ENCODE assay signal across 13 cellular contexts in genomic region chr21:45085700-45086099, GRCh38. TPM values are rescaled to one million over a fixed set of nuclear protein-coding genes. Genes with fewer than 3 reads are reported as not detected.
DNase-seq lines count a peak whose midpoint lies in the region; ATAC-seq and TF ChIP-seq lines count a peak whose summit lies in the region.
"Had no signal": no experiment of that assay in that cellular context is flagged by ENCODE, and none has a peak within 500 bp of the region (broad histone marks: within the 10 kb centered on the region; RNA-seq: fewer than 3 reads in every experiment).

No MANE protein-coding gene starts in this region.

- H3K36me3 ChIP-seq in DND-41 (ENCODE audit: insufficient read depth, low read length): peaks cover 4% of the 10 kb centered on the region; the same call in 1 of the 2 replicates
- H3K36me3 ChIP-seq: HAP-1 had no signal

- no peak overlapping the region for H3K4me2 ChIP-seq in DND-41 (ENCODE audit: insufficient read depth, low read length)

- H4K20me1 ChIP-seq in DND-41 (ENCODE audit: insufficient read depth, low read length): peaks cover 21% of the 10 kb centered on the region

- H3K36me3 Mint-ChIP-seq in activated naive CD4-positive, alpha-beta T cell treated with anti-CD3 and anti-CD28 coated beads, Interleukin-2, amount 10 ng/mL, durations not matched to agents 7 days and 5 days: peaks cover 34% of the 10 kb centered on the region
- no peaks in the 10 kb centered on the region for H3K36me3 Mint-ChIP-seq in T-helper 17 cell (ENCODE audit: low read depth)

- H3K27me3 ChIP-seq in DND-41 (ENCODE audit: insufficient read depth, low read length, poor library complexity): no peaks in the 10 kb centered on the region

- peaks cover 67% of the 10 kb centered on the region for H3K4me1 ChIP-seq in DND-41 (ENCODE audit: insufficient read depth, low read length)
- H3K4me1 ChIP-seq: HAP-1 had no signal

- no peaks in the 10 kb centered on the region for H3K9me3 Mint-ChIP-seq in activated naive CD4-positive, alpha-beta T cell treated with anti-CD3 and anti-CD28 coated beads, Interleukin-2, amount 10 ng/mL, durations not matched to agents 7 days and 5 days

- CTCF ChIA-PET in activated naive CD4-positive, alpha-beta T cell treated with anti-CD3 and anti-CD28 coated beads, Interleukin-2, amount 10 ng/mL, durations not matched to agents 7 days and 5 days (lab: Charles Lee): interaction anchor here (1.0 to 1.7 kb wide), 2 partner anchors 20 to 52 kb away, joined by 4 to 6 read pairs; no protein-coding TSS in a partner anchor

- H3K4me1 Mint-ChIP-seq in activated naive CD4-positive, alpha-beta T cell treated with anti-CD3 and anti-CD28 coated beads, Interleukin-2, amount 10 ng/mL, durations not matched to agents 7 days and 5 days: peaks cover 89% of the 10 kb centered on the region
- H3K4me1 Mint-ChIP-seq in T-helper 17 cell: peaks cover 73% of the 10 kb centered on the region

- H3K27me3 Mint-ChIP-seq in activated naive CD4-positive, alpha-beta T cell treated with anti-CD3 and anti-CD28 coated beads, Interleukin-2, amount 10 ng/mL, durations not matched to agents 7 days and 5 days: no peaks in the 10 kb centered on the region
- no peaks in the 10 kb centered on the region for H3K27me3 Mint-ChIP-seq in T-helper 17 cell

- peak overlapping the region; percentile 58; the same call in 1 of the 2 replicates for H3K27ac ChIP-seq in DND-41 (ENCODE audit: low read length)

- no peak overlapping the region for H3K4me3 ChIP-seq in DND-41 (ENCODE audit: low read depth in 1 of 2, low read length in 2 of 2)
- H3K4me3 ChIP-seq: HAP-1 had no signal

- no peak for DNase-seq in activated naive CD4-positive, alpha-beta T cell treated with anti-CD3 and anti-CD28 coated beads, Interleukin-2, amount 10 ng/mL, durations not matched to agents 7 days and 5 days
- no peak for DNase-seq in activated naive CD4-positive, alpha-beta T cell treated with Interleukin-2 at 50 U/mL for 16 hours
- DNase-seq in DND-41 (no peak), T-helper 17 cell (no peak), islet precursor cell (peak; percentile 55), SHP77 treated with DMSO at 0.1 percent for 48 hours (lab: John Stamatoyannopoulos, UW) (no peak), RKO (ENCODE audit: low spot score) (no peak)
- DNase-seq: NCI-H1417 treated with DMSO at 0.1 percent for 48 hours, NCI-H1930, NCI-H526 treated with DMSO at 0.1 percent for 48 hours, SIG-M5 had no signal

- H3K9me3 ChIP-seq in DND-41 (ENCODE audit: insufficient read depth, low read length, severe bottlenecking) (no peaks in the 10 kb centered on the region), T-helper 17 cell (ENCODE audit: control insufficient read depth, low read length, poor library complexity, severe bottlenecking) (no peaks in the 10 kb centered on the region)
- H3K9me3 ChIP-seq: HAP-1 had no signal

- H3K79me2 ChIP-seq in DND-41 (ENCODE audit: insufficient read depth, low read length): peaks cover 76% of the 10 kb centered on the region

- TF ChIP-seq CTCF in DND-41 (IDR thresholded peaks at IDR 0.05; ENCODE audit: borderline replicate concordance, extremely low read depth, low read length, poor library complexity, severe bottlenecking): no peak

- ATAC-seq in DND-41 (ENCODE audit: insufficient read depth, low read depth) (no peak), T-helper 17 cell (no peak), GM18873 (IDR thresholded peaks at IDR 0.05; ENCODE audit: low FRiP score, unreplicated experiment) (no peak)

- H3K9ac ChIP-seq in DND-41 (ENCODE audit: low read depth, low read length): no peak overlapping the region

- no peak overlapping the region for H2AFZ ChIP-seq in DND-41 (ENCODE audit: low read depth, low read length)

- no peak overlapping the region for H3K4me3 Mint-ChIP-seq in activated naive CD4-positive, alpha-beta T cell treated with anti-CD3 and anti-CD28 coated beads, Interleukin-2, amount 10 ng/mL, durations not matched to agents 7 days and 5 days
- H3K4me3 Mint-ChIP-seq in T-helper 17 cell: peak overlapping the region; percentile 53

- H3K27ac Mint-ChIP-seq in activated naive CD4-positive, alpha-beta T cell treated with anti-CD3 and anti-CD28 coated beads, Interleukin-2, amount 10 ng/mL, durations not matched to agents 7 days and 5 days: peak overlapping the region; percentile 0
- peak overlapping the region; percentile 94 for H3K27ac Mint-ChIP-seq in T-helper 17 cell

RNA-seq across cellular contexts. Expression of gene ADARB1, which starts 11.3 kb away (rescaled TPM):
- total RNA-seq in T-helper 17 cell: 10 to 100 TPM; 28.4 to 37.0 TPM
